ENCODE assay signal across 4 cellular contexts in genomic region chr4:126109836-126110235, GRCh38.
TF ChIP-seq lines count a peak whose summit lies in the region.

No MANE protein-coding gene starts in this region.

TF ChIP-seq in HepG2, 621 proteins besides CTCF, POLR2A, EP300 and RAD21:
- TF ChIP-seq SMAD1 (CRISPR knock-in tag; IDR thresholded peaks at IDR 0.05; ENCODE audit: borderline replicate concordance, low read depth) (no peak), MAFF (IDR thresholded peaks at IDR 0.05; ENCODE audit: low read depth, low read length) (peak; percentile 55; the same call in 1 of the 2 replicates), YEATS2 (CRISPR knock-in tag; IDR thresholded peaks at IDR 0.05; ENCODE audit: borderline replicate concordance) (no peak), CERS6 (CRISPR knock-in tag; IDR thresholded peaks at IDR 0.05) (no peak), MAFK (conservative IDR thresholded peaks at IDR 0.05 in 1 of 2, IDR thresholded peaks at IDR 0.05 in 1 of 2; ENCODE audit: low read length in 2 of 2) (peak; percentile 34 to 81; a peak in 3 of 4 replicates), SETDB1 (CRISPR knock-in tag; IDR thresholded peaks at IDR 0.05; ENCODE audit: borderline replicate concordance) (no peak), RELA (CRISPR knock-in tag; IDR thresholded peaks at IDR 0.05) (no peak)

TF ChIP-seq in A549, 52 proteins besides CTCF, POLR2A, EP300 and RAD21:
- peak; percentile 40 for TF ChIP-seq MAFK (IDR thresholded peaks at IDR 0.05; ENCODE audit: partially characterized antibody)
- TF ChIP-seq, protein P1, sequence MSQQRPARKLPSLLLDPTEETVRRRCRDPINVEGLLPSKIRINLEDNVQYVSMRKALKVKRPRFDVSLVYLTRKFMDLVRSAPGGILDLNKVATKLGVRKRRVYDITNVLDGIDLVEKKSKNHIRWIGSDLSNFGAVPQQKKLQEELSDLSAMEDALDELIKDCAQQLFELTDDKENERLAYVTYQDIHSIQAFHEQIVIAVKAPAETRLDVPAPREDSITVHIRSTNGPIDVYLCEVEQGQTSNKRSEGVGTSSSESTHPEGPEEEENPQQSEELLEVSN (IDR thresholded peaks at IDR 0.05; ENCODE audit: borderline replicate concordance, low read depth) = no peak
- TF ChIP-seq CBX2 (IDR thresholded peaks at IDR 0.05; ENCODE audit: borderline replicate concordance, low read depth) = no peak

TF ChIP-seq in IMR-90, 13 proteins besides CTCF, POLR2A, EP300 and RAD21:
- no peak for TF ChIP-seq CHD1 (IDR thresholded peaks at IDR 0.05; ENCODE audit: low read depth, low read length)
- TF ChIP-seq MAFK (IDR thresholded peaks at IDR 0.05; ENCODE audit: low read depth, low read length) = peak; percentile 70
- TF ChIP-seq MAZ (IDR thresholded peaks at IDR 0.05; ENCODE audit: borderline replicate concordance, low read depth, low read length) = no peak

TF ChIP-seq in K562, 482 proteins besides CTCF, POLR2A, EP300 and RAD21:
- TF ChIP-seq C11orf30 (IDR thresholded peaks at IDR 0.05; ENCODE audit: low read depth) = peak; percentile 27; the same call in 1 of the 2 replicates
- TF ChIP-seq MAFF (IDR thresholded peaks at IDR 0.05; ENCODE audit: low read length) = 0 out of 2 replicates have a peak, but pooled peaks have one; percentile 7
- no peak for TF ChIP-seq ZNF224 (CRISPR knock-in tag; IDR thresholded peaks at IDR 0.05)
- TF ChIP-seq ZNF316 (IDR thresholded peaks at IDR 0.05) = peak; percentile 62
TF ChIP-seq in K562: peak in this region for 3.
